Comparison of ENCODE assay signal across 3 cellular contexts in the genomic region with DNA sequence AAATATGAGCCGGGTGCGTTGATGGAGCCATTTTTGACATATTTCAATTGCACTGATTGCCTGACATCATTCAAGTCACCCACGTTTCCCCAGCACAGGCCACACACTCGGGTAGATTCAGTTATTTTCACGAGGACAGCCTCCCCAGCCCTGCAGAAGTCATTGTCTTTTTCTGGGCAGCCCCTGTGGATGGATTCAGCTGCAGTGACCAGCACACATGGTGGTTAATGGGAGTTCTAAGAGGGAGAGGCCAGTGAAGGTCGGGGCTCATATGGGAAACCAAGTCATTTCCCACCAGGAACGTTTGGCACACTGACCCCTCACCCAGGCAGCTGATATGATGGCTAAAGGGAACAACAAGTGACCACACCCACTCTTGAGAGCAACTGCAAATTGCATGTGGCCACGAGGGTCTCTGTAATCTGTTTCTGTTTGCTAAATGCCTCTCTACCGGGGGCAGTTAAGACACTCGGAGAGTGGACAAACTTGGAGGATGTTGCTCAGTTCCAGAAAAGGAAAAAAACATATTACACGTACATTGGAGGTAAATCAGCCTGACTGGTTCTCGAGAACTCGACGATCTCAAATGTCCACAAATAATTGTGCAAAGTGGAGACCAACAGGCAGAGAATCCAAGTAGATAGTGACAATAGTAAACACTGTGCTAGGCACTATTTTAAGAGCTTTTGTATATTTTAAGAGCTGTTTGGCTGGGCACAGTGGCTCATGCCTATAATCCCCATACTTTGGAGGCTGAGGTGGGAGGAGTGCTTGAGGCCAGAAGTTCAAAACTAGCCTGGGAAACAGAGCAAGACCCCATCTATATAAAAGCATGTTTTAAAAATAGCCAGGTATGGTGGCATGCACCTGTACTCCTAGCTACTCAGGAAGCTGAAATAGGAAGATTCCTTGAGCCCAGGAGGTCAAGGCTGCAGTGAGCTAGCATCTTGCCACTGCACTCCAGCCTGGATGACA.
A peak's percentile ranks its signal among the peaks of the same experiment; 100 is the strongest.
TF ChIP-seq lines count a peak whose summit lies in the region.

No MANE protein-coding gene starts in this region.

TF ChIP-seq in SK-N-SH, 30 proteins besides CTCF, POLR2A, EP300 and RAD21 (continued from another document):
- 0 out of 2 replicates have a peak, but pooled peaks have one; percentile 3 for TF ChIP-seq NRF1 (IDR thresholded peaks at IDR 0.05; ENCODE audit: low read depth, low read length)
- no peak for TF ChIP-seq RFX5 (IDR thresholded peaks at IDR 0.05; ENCODE audit: low read length)
- no peak for TF ChIP-seq MXI1 (IDR thresholded peaks at IDR 0.05; ENCODE audit: low read depth, low read length)

TF ChIP-seq in SK-N-SH treated with all-trans-retinoic acid at 6 μM for 48 hours, 23 proteins besides CTCF, POLR2A, EP300 and RAD21 (continued from another document):
- no peak for TF ChIP-seq ZFP30 (CRISPR knock-in tag; IDR thresholded peaks at IDR 0.05)
- TF ChIP-seq, protein P1, sequence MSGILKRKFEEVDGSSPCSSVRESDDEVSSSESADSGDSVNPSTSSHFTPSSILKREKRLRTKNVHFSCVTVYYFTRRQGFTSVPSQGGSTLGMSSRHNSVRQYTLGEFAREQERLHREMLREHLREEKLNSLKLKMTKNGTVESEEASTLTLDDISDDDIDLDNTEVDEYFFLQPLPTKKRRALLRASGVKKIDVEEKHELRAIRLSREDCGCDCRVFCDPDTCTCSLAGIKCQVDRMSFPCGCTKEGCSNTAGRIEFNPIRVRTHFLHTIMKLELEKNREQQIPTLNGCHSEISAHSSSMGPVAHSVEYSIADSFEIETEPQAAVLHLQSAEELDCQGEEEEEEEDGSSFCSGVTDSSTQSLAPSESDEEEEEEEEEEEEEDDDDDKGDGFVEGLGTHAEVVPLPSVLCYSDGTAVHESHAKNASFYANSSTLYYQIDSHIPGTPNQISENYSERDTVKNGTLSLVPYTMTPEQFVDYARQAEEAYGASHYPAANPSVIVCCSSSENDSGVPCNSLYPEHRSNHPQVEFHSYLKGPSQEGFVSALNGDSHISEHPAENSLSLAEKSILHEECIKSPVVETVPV (CRISPR knock-in tag; IDR thresholded peaks at IDR 0.05), result no peak
- TF ChIP-seq BACH2 (CRISPR knock-in tag; IDR thresholded peaks at IDR 0.05; ENCODE audit: borderline replicate concordance), result no peak
- TF ChIP-seq ARNTL (CRISPR knock-in tag; IDR thresholded peaks at IDR 0.05; ENCODE audit: borderline replicate concordance, low read depth), result no peak
- no peak for TF ChIP-seq ZC3H10 (CRISPR knock-in tag; IDR thresholded peaks at IDR 0.05)
- no peak for TF ChIP-seq SNAI2 (CRISPR knock-in tag; IDR thresholded peaks at IDR 0.05)
- TF ChIP-seq, protein P2, sequence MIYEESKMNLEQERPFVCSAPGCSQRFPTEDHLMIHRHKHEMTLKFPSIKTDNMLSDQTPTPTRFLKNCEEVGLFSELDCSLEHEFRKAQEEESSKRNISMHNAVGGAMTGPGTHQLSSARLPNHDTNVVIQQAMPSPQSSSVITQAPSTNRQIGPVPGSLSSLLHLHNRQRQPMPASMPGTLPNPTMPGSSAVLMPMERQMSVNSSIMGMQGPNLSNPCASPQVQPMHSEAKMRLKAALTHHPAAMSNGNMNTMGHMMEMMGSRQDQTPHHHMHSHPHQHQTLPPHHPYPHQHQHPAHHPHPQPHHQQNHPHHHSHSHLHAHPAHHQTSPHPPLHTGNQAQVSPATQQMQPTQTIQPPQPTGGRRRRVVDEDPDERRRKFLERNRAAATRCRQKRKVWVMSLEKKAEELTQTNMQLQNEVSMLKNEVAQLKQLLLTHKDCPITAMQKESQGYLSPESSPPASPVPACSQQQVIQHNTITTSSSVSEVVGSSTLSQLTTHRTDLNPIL (CRISPR knock-in tag; IDR thresholded peaks at IDR 0.05; ENCODE audit: low read depth), result no peak
- TF ChIP-seq, protein P3, sequence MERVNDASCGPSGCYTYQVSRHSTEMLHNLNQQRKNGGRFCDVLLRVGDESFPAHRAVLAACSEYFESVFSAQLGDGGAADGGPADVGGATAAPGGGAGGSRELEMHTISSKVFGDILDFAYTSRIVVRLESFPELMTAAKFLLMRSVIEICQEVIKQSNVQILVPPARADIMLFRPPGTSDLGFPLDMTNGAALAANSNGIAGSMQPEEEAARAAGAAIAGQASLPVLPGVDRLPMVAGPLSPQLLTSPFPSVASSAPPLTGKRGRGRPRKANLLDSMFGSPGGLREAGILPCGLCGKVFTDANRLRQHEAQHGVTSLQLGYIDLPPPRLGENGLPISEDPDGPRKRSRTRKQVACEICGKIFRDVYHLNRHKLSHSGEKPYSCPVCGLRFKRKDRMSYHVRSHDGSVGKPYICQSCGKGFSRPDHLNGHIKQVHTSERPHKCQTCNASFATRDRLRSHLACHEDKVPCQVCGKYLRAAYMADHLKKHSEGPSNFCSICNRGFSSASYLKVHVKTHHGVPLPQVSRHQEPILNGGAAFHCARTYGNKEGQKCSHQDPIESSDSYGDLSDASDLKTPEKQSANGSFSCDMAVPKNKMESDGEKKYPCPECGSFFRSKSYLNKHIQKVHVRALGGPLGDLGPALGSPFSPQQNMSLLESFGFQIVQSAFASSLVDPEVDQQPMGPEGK (CRISPR knock-in tag; IDR thresholded peaks at IDR 0.05; ENCODE audit: borderline replicate concordance), result no peak
- no peak for TF ChIP-seq ZNF565 (CRISPR knock-in tag; conservative IDR thresholded peaks at IDR 0.05; ENCODE audit: low read depth)
- TF ChIP-seq PPARA (CRISPR knock-in tag; IDR thresholded peaks at IDR 0.05; ENCODE audit: borderline replicate concordance), result no peak
- no peak for TF ChIP-seq TCF4 (CRISPR knock-in tag; IDR thresholded peaks at IDR 0.05; ENCODE audit: borderline replicate concordance)
- TF ChIP-seq CSDC2 (CRISPR knock-in tag; IDR thresholded peaks at IDR 0.05), result no peak
- no peak for TF ChIP-seq GLIS3 (CRISPR knock-in tag; IDR thresholded peaks at IDR 0.05)
- no peak for TF ChIP-seq TOX (CRISPR knock-in tag; IDR thresholded peaks at IDR 0.05; ENCODE audit: borderline replicate concordance)
- TF ChIP-seq, protein P4, sequence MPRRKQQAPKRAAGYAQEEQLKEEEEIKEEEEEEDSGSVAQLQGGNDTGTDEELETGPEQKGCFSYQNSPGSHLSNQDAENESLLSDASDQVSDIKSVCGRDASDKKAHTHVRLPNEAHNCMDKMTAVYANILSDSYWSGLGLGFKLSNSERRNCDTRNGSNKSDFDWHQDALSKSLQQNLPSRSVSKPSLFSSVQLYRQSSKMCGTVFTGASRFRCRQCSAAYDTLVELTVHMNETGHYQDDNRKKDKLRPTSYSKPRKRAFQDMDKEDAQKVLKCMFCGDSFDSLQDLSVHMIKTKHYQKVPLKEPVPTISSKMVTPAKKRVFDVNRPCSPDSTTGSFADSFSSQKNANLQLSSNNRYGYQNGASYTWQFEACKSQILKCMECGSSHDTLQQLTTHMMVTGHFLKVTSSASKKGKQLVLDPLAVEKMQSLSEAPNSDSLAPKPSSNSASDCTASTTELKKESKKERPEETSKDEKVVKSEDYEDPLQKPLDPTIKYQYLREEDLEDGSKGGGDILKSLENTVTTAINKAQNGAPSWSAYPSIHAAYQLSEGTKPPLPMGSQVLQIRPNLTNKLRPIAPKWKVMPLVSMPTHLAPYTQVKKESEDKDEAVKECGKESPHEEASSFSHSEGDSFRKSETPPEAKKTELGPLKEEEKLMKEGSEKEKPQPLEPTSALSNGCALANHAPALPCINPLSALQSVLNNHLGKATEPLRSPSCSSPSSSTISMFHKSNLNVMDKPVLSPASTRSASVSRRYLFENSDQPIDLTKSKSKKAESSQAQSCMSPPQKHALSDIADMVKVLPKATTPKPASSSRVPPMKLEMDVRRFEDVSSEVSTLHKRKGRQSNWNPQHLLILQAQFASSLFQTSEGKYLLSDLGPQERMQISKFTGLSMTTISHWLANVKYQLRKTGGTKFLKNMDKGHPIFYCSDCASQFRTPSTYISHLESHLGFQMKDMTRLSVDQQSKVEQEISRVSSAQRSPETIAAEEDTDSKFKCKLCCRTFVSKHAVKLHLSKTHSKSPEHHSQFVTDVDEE (CRISPR knock-in tag; IDR thresholded peaks at IDR 0.05), result no peak
- TF ChIP-seq ZNF70 (CRISPR knock-in tag; IDR thresholded peaks at IDR 0.05), result no peak
- TF ChIP-seq ZFP3 (CRISPR knock-in tag; IDR thresholded peaks at IDR 0.05), result no peak

TF ChIP-seq in endothelial cell of umbilical vein, 7 proteins besides CTCF, POLR2A, EP300 and RAD21:
- TF ChIP-seq EZH2 (IDR thresholded peaks at IDR 0.05; ENCODE audit: borderline replicate concordance, low read depth, low read length, severe bottlenecking) (no peak), MYC (IDR thresholded peaks at IDR 0.05; ENCODE audit: low read depth, low read length) (no peak), JUN (IDR thresholded peaks at IDR 0.05; ENCODE audit: borderline replicate concordance, insufficient read depth, insufficient read length, low read depth) (no peak), GATA2 (IDR thresholded peaks at IDR 0.05; ENCODE audit: insufficient read depth, insufficient read length, low read depth, low read length) (no peak), FOS (IDR thresholded peaks at IDR 0.05; ENCODE audit: borderline replicate concordance, insufficient read depth, low read length) (no peak), POLR2AphosphoS5 (IDR thresholded peaks at IDR 0.05; ENCODE audit: insufficient read depth, low read depth, low read length) (no peak)
- TF ChIP-seq, protein P5, sequence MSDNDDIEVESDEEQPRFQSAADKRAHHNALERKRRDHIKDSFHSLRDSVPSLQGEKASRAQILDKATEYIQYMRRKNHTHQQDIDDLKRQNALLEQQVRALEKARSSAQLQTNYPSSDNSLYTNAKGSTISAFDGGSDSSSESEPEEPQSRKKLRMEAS (IDR thresholded peaks at IDR 0.05; ENCODE audit: insufficient read depth, insufficient read length), result no peak
TF ChIP-seq in endothelial cell of umbilical vein: peak in this region for 0.
